ENCODE assay signal across 11 cellular contexts in the genomic region with DNA sequence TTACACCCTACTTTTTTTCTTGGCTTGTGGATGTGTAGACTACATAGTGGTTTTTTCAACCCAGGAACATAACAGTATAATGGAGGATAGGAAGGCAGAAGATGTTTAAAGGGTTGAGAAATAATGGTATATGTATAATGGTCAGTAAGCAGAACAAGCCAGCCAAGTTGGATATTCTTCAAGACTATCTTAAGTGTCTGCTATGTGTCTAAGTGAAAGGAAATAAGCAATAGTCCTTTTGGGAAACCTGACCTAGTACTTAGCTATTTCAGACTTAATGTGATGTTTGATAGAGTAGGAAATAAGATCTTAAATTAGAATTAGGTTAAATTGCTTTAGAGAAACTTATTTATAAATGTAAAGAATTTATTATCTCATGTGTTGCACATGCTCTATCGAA.
A peak's percentile ranks its signal among the peaks of the same experiment; 100 is the strongest.
DNase-seq lines count a peak whose midpoint lies in the region; ATAC-seq, FAIRE-seq and TF ChIP-seq lines count a peak whose summit lies in the region.
"Had no signal": no experiment of that assay in that cellular context is flagged by ENCODE, and none has a peak within 500 bp of the region (broad histone marks: within the 10 kb centered on the region; RNA-seq: fewer than 3 reads in every experiment).

No MANE protein-coding gene starts in this region.

- H4K20me1 ChIP-seq in BLaER1 (peaks cover 81% of the 10 kb centered on the region), K562 (replicated peaks; ENCODE audit: control insufficient read depth, insufficient read depth, low read length) (peaks cover 45% of the 10 kb centered on the region)

- no peak for DNase-seq in K562 (ENCODE audit: extremely low read depth in 1 of 4, low spot score in 3 of 4)
- DNase-seq in naive thymus-derived CD4-positive, alpha-beta T cell, result no peak
- DNase-seq in COR-L47 (lab: John Stamatoyannopoulos, UW), result no peak
- no peak for DNase-seq in HAP-1 (ENCODE audit: low spot score in 2 of 2)
- DNase-seq: activated CD4-positive, alpha-beta T cell treated with anti-CD3 and anti-CD28 coated beads, Interleukin-2, amount 50 U/mL, for 4 hours; DMS79; stimulated activated CD4-positive, alpha-beta T cell treated with anti-CD3 and anti-CD28 coated beads, Interleukin-12 subunit alpha, Interleukin-12 subunit beta, amount 100 ng/mL, for 4 hours had no signal

- peaks cover 34% of the 10 kb centered on the region for H3K36me3 ChIP-seq in BLaER1
- peaks cover 32% of the 10 kb centered on the region for H3K36me3 ChIP-seq in HUES6 (ENCODE audit: control insufficient read depth, insufficient read depth, low read length)
- peaks cover 76% of the 10 kb centered on the region for H3K36me3 ChIP-seq in K562 (ENCODE audit: control insufficient read depth, insufficient read depth, low read length)
- peaks cover 0 to 15% (median 0%) of the 10 kb centered on the region in 3 experiments for H3K36me3 ChIP-seq in naive thymus-derived CD4-positive, alpha-beta T cell (ENCODE audit: control insufficient read depth in 2 of 3, insufficient read depth in 3 of 3, low read length in 3 of 3)
- peaks cover 35% of the 10 kb centered on the region for H3K36me3 ChIP-seq in HAP-1 (replicated peaks)

- no TSS peak for BruUV-seq in K562 (replicated peaks; lab: Mats Ljungman, UMichigan)

- in situ Hi-C loops in K562 (cut with MboI), result no loop called here
- in situ Hi-C loops in HAP-1 (cut with MboI; ENCODE audit: low sequenced_read_pairs), result no loop called here

- no peak for TF ChIP-seq RAD21 in K562 (CRISPR knock-in tag; conservative IDR thresholded peaks at IDR 0.05 in 1 of 2, IDR thresholded peaks at IDR 0.05 in 1 of 2)

- H3K9me1 ChIP-seq in K562 (ENCODE audit: control insufficient read depth, insufficient read depth, low read length), result no peaks in the 10 kb centered on the region

- H3K9me3 ChIP-seq in BLaER1, result no peaks in the 10 kb centered on the region
- no peaks in the 10 kb centered on the region for H3K9me3 ChIP-seq in HUES6 (ENCODE audit: control insufficient read depth, insufficient read depth, low read depth, low read length)
- H3K9me3 ChIP-seq in K562 (replicated peaks; ENCODE audit: control insufficient read depth, insufficient read depth, low read depth, low read length), result no peaks in the 10 kb centered on the region
- no peaks in the 10 kb centered on the region for H3K9me3 ChIP-seq in naive thymus-derived CD4-positive, alpha-beta T cell (ENCODE audit: control insufficient read depth in 2 of 3, low read length in 3 of 3)
- H3K9me3 ChIP-seq in HAP-1, result no peaks in the 10 kb centered on the region

- WGBS in K562 (ENCODE audit: insufficient coverage, low coverage, missing lambda C conversion rate), result 67% methylated on average over 1 of the region's 1 CpG

- peaks cover 80% of the 10 kb centered on the region for H3K4me1 ChIP-seq in BLaER1
- H3K4me1 ChIP-seq in HUES6 (ENCODE audit: control insufficient read depth, insufficient read depth, low read length), result peaks cover 21% of the 10 kb centered on the region; the same call in 1 of the 2 replicates
- peaks cover 6 to 9% of the 10 kb centered on the region in 2 experiments; a peak in 4 of 5 replicates for H3K4me1 ChIP-seq in K562 (replicated peaks in 1 of 2; ENCODE audit: control insufficient read depth in 2 of 2, insufficient read depth in 2 of 2, low read length in 2 of 2)
- H3K4me1 ChIP-seq in naive thymus-derived CD4-positive, alpha-beta T cell (ENCODE audit: control insufficient read depth in 2 of 2, insufficient read depth in 2 of 2, low read length in 2 of 2), result peaks cover 53 to 54% of the 10 kb centered on the region in 2 donors
- H3K4me1 ChIP-seq in HAP-1, result peaks cover 31% of the 10 kb centered on the region

- no peak for FAIRE-seq in K562 (lab: Jason Lieb, UNC)

- no peak overlapping the region for H2AFZ ChIP-seq in K562 (ENCODE audit: low read depth, low read length)

- peaks cover 82% of the 10 kb centered on the region for H3K79me2 ChIP-seq in K562 (ENCODE audit: control insufficient read depth, insufficient read depth, low read length)

- TF ChIP-seq EP300 in K562 (IDR thresholded peaks at IDR 0.05; ENCODE audit: low read length), result no peak

- H3K9ac ChIP-seq in BLaER1 (no peak overlapping the region), HUES6 (ENCODE audit: low read length) (no peak overlapping the region), K562 (ENCODE audit: insufficient read depth in 1 of 2, low read depth in 2 of 2, low read length in 2 of 2) (peak overlapping the region in 1 of 2 experiments; percentile 93; a peak in 2 of 4 replicates)

- H3K4me2 ChIP-seq in BLaER1, result peak overlapping the region; percentile 85
- peak overlapping the region; percentile 73 for H3K4me2 ChIP-seq in K562 (ENCODE audit: insufficient read depth, low read length)

- H3K27ac ChIP-seq in BLaER1, result no peak overlapping the region
- H3K27ac ChIP-seq in HUES6 (ENCODE audit: low read depth, low read length), result no peak overlapping the region
- H3K27ac ChIP-seq in K562 (ENCODE audit: extremely low read depth, low read depth, low read length), result peak overlapping the region; percentile 27; the same call in 1 of the 3 replicates
- H3K27ac ChIP-seq in naive thymus-derived CD4-positive, alpha-beta T cell (ENCODE audit: low read depth, low read length), result peak overlapping the region; percentile 100

- peaks cover 51 to 89% (median 80%) of the 10 kb centered on the region in 7 donors for H3K4me1 Mint-ChIP-seq in naive thymus-derived CD4-positive, alpha-beta T cell

- H3K9me3 Mint-ChIP-seq in naive thymus-derived CD4-positive, alpha-beta T cell, result peaks cover 0 to 4% (median 0%) of the 10 kb centered on the region in 11 donors

- TF ChIP-seq POLR2A in K562 (conservative IDR thresholded peaks at IDR 0.05) (no peak), GM18505 (IDR thresholded peaks at IDR 0.05; ENCODE audit: borderline replicate concordance, extremely low read depth, insufficient read depth, insufficient read length) (no peak)

- TF ChIP-seq CTCF in K562 (IDR thresholded peaks at IDR 0.05 in 2 of 3, conservative IDR thresholded peaks at IDR 0.05 in 1 of 3; ENCODE audit: insufficient read depth in 2 of 3, low read depth in 1 of 3, low read length in 3 of 3), result no peak

- POLR2A ChIA-PET in K562 (lab: Yijun Ruan, JAX), result interaction anchor here (0.5 to 1.2 kb wide), 3 partner anchors 9 to 104 kb away, joined by 3 to 4 read pairs (median 4); no protein-coding TSS in a partner anchor
- POLR2A ChIA-PET in naive thymus-derived CD4-positive, alpha-beta T cell (lab: Charles Lee), result no interaction called here

- H3K36me3 Mint-ChIP-seq in naive thymus-derived CD4-positive, alpha-beta T cell, result peaks cover 0 to 9% (median 0%) of the 10 kb centered on the region in 5 donors

- ATAC-seq in K562 (no peak), GM18907 (IDR thresholded peaks at IDR 0.05; ENCODE audit: unreplicated experiment) (no peak), GM18505 (IDR thresholded peaks at IDR 0.05; ENCODE audit: unreplicated experiment) (no peak)
- ATAC-seq in naive thymus-derived CD4-positive, alpha-beta T cell, result no peak

- peak overlapping the region in 7 of 10 donors; percentile 1 to 84 (median 61) for H3K4me3 Mint-ChIP-seq in naive thymus-derived CD4-positive, alpha-beta T cell

- H3K27me3 ChIP-seq in BLaER1 (no peaks in the 10 kb centered on the region), HUES6 (ENCODE audit: control insufficient read depth, insufficient read depth, low read length) (no peaks in the 10 kb centered on the region), K562 (ENCODE audit: control insufficient read depth in 2 of 2, insufficient read depth in 2 of 2, low read length in 2 of 2) (no peaks in the 10 kb centered on the region), HAP-1 (ENCODE audit: low read depth) (no peaks in the 10 kb centered on the region)
- H3K27me3 ChIP-seq in naive thymus-derived CD4-positive, alpha-beta T cell (ENCODE audit: control insufficient read depth in 2 of 2, insufficient read depth in 2 of 2, low read length in 2 of 2), result no peaks in the 10 kb centered on the region

- H3K4me3 ChIP-seq in BLaER1, result no peak overlapping the region
- peak overlapping the region; percentile 21; the same call in 1 of the 2 replicates for H3K4me3 ChIP-seq in HUES6 (ENCODE audit: low read depth, low read length)
- peak overlapping the region; percentile 68; the same call in 1 of the 2 replicates for H3K4me3 ChIP-seq in K562
- no peak overlapping the region for H3K4me3 ChIP-seq in naive thymus-derived CD4-positive, alpha-beta T cell (ENCODE audit: low read length)
- no peak overlapping the region for H3K4me3 ChIP-seq in HAP-1

- peak overlapping the region in 8 of 9 donors; percentile 19 to 92 (median 66) for H3K27ac Mint-ChIP-seq in naive thymus-derived CD4-positive, alpha-beta T cell

- H3K27me3 Mint-ChIP-seq in naive thymus-derived CD4-positive, alpha-beta T cell, result no peaks in the 10 kb centered on the region

- intact Hi-C loops in K562 (cut with micrococcal nuclease), result loop anchor here (5.0 kb wide), 2 partner anchors 88 to 158 kb away; partner anchors contain the start of gene PTPDC1
- intact Hi-C loops in naive thymus-derived CD4-positive, alpha-beta T cell (cut with micrococcal nuclease), result loop anchor here (5.0 to 10.0 kb wide), 8 partner anchors 205 to 1845 kb away; partner anchors contain the start of genes ERCC6L2 (in 2 of the 2), BICD2 (in 1 of the 2), CENPP (in 1 of the 2) and FANCC (in 1 of the 2)

- CTCF ChIA-PET in K562 (lab: Yijun Ruan, JAX; ENCODE audit: low intra/inter-chr PET ratio), result no interaction called here
- CTCF ChIA-PET in naive thymus-derived CD4-positive, alpha-beta T cell (lab: Charles Lee), result interaction anchor here (0.6 kb wide), 1 partner anchor 43 kb away, joined by 3 read pairs; no protein-coding TSS in a partner anchor

TF ChIP-seq in K562, 482 proteins besides CTCF, POLR2A, EP300 and RAD21:
- TF ChIP-seq RBBP5 (IDR thresholded peaks at IDR 0.05; ENCODE audit: borderline replicate concordance, insufficient read depth, low read length, poor library complexity, severe bottlenecking) (no peak), XRCC4 (IDR thresholded peaks at IDR 0.05; ENCODE audit: extremely low read depth, insufficient read depth, insufficient read length) (no peak), POLR3A (IDR thresholded peaks at IDR 0.05; ENCODE audit: borderline replicate concordance, extremely low read depth, insufficient read depth, insufficient read length) (no peak), CBFA2T3 (IDR thresholded peaks at IDR 0.05) (no peak), ZNF197 (CRISPR knock-in tag; IDR thresholded peaks at IDR 0.05; ENCODE audit: low read depth) (no peak), FOXJ2 (tag; IDR thresholded peaks at IDR 0.05) (no peak), NCOA2 (IDR thresholded peaks at IDR 0.05; ENCODE audit: partially characterized antibody in 2 of 2) (no peak), ZNF584 (CRISPR knock-in tag; IDR thresholded peaks at IDR 0.05; ENCODE audit: low read depth) (no peak)

Comparison
In these comparisons a context has a peak if more than half of its experiments do, and no peak if none do; other contexts are left out.
1. H3K27ac ChIP-seq: peak in K562 (single experiment) and naive thymus-derived CD4-positive, alpha-beta T cell (single experiment); none in BLaER1 (single experiment) and HUES6 (single experiment).
2. H3K4me3 ChIP-seq: peak in HUES6 (single experiment) and K562 (single experiment); none in BLaER1 (single experiment), naive thymus-derived CD4-positive, alpha-beta T cell (single experiment) and HAP-1 (single experiment).